9 cellular contexts compared by ENCODE assay signal in genomic region chr4:174358823-174359222, GRCh38.
A peak's percentile ranks its signal among the peaks of the same experiment; 100 is the strongest.
DNase-seq lines count a peak whose midpoint lies in the region; ATAC-seq and TF ChIP-seq lines count a peak whose summit lies in the region.
"Had no signal": no experiment of that assay in that cellular context is flagged by ENCODE, and none has a peak within 500 bp of the region (broad histone marks: within the 10 kb centered on the region; RNA-seq: fewer than 3 reads in every experiment).

No MANE protein-coding gene starts in this region.

- no peaks in the 10 kb centered on the region for H3K27me3 ChIP-seq in tibial nerve
- H3K27me3 ChIP-seq in transverse colon, result peaks cover under 1% of the 10 kb centered on the region

- H3K4me3 ChIP-seq in tibial nerve, result no peak overlapping the region
- no peak overlapping the region for H3K4me3 ChIP-seq in transverse colon

- no peak overlapping the region for H3K27ac Mint-ChIP-seq in activated naive CD8-positive, alpha-beta T cell treated with anti-CD3 and anti-CD28 coated beads, Interleukin-2, amount 50 U/mL, for 24 hours
- H3K27ac Mint-ChIP-seq in mesothelial cell of epicardium, result no peak overlapping the region
- H3K27ac Mint-ChIP-seq: activated naive CD8-positive, alpha-beta T cell had no signal

- H3K9me3 Mint-ChIP-seq in activated naive CD8-positive, alpha-beta T cell treated with anti-CD3 and anti-CD28 coated beads, Interleukin-2, amount 50 U/mL, for 24 hours, result no peaks in the 10 kb centered on the region
- H3K9me3 Mint-ChIP-seq in mesothelial cell of epicardium, result peaks cover 19% of the 10 kb centered on the region

- peaks cover 21% of the 10 kb centered on the region for H3K27me3 Mint-ChIP-seq in activated naive CD8-positive, alpha-beta T cell treated with anti-CD3 and anti-CD28 coated beads, Interleukin-2, amount 50 U/mL, for 24 hours
- H3K27me3 Mint-ChIP-seq in mesothelial cell of epicardium (ENCODE audit: low read depth), result no peaks in the 10 kb centered on the region

- no peaks in the 10 kb centered on the region for H3K36me3 ChIP-seq in tibial nerve
- no peaks in the 10 kb centered on the region for H3K36me3 ChIP-seq in transverse colon

- in situ Hi-C loops in transverse colon (cut with MboI; ENCODE audit: low pct_ligation_motif_present in 1 of 4, low pct_unique_long_range_greater_than_20kb in 1 of 4, low sequenced_read_pairs in 3 of 4), result loop anchor here in 1 of 4 donors (25.0 kb wide), 1 partner anchor 1178 kb away; no protein-coding TSS in a partner anchor

- H3K36me3 Mint-ChIP-seq in activated naive CD8-positive, alpha-beta T cell treated with anti-CD3 and anti-CD28 coated beads, Interleukin-2, amount 50 U/mL, for 24 hours (ENCODE audit: low read depth), result no peaks in the 10 kb centered on the region
- H3K36me3 Mint-ChIP-seq in mesothelial cell of epicardium, result no peaks in the 10 kb centered on the region

- intact Hi-C loops in transverse colon (cut with DNase I; ENCODE audit: low total_unique reads), result no loop called here

- no peak for TF ChIP-seq POLR2A in tibial nerve (IDR thresholded peaks at IDR 0.05)
- no peak for TF ChIP-seq POLR2A in transverse colon (IDR thresholded peaks at IDR 0.05)

- WGBS in tibial nerve, 2 donors, result 85 to 97% methylated on average over 1 of the region's 1 CpG
- WGBS in transverse colon (ENCODE audit: low coverage in 1 of 2), 2 donors, result 68 to 80% methylated on average over 1 of the region's 1 CpG

- TF ChIP-seq CTCF in mesothelial cell of epicardium (IDR thresholded peaks at IDR 0.05; ENCODE audit: unreplicated experiment), result no peak
- no peak for TF ChIP-seq CTCF in tibial nerve (IDR thresholded peaks at IDR 0.05)
- no peak for TF ChIP-seq CTCF in transverse colon (IDR thresholded peaks at IDR 0.05)

- ATAC-seq in GM19328 (IDR thresholded peaks at IDR 0.05; ENCODE audit: unreplicated experiment), result peak; percentile 97
- peak; percentile 100 for ATAC-seq in HG03135 (IDR thresholded peaks at IDR 0.05; ENCODE audit: unreplicated experiment)
- peak; percentile 98 for ATAC-seq in activated naive CD8-positive, alpha-beta T cell treated with anti-CD3 and anti-CD28 coated beads, Interleukin-2, amount 50 U/mL, for 24 hours
- no peak for ATAC-seq in left lobe of liver

- H3K9me3 ChIP-seq in tibial nerve (no peaks in the 10 kb centered on the region), transverse colon (no peaks in the 10 kb centered on the region)

- no peak for TF ChIP-seq EP300 in tibial nerve (IDR thresholded peaks at IDR 0.05)
- no peak for TF ChIP-seq EP300 in transverse colon (IDR thresholded peaks at IDR 0.05; ENCODE audit: low read depth)

- H3K4me1 ChIP-seq in tibial nerve (no peaks in the 10 kb centered on the region), transverse colon (no peaks in the 10 kb centered on the region)

- peaks cover 13% of the 10 kb centered on the region for H3K4me1 Mint-ChIP-seq in activated naive CD8-positive, alpha-beta T cell treated with anti-CD3 and anti-CD28 coated beads, Interleukin-2, amount 50 U/mL, for 24 hours
- H3K4me1 Mint-ChIP-seq in mesothelial cell of epicardium, result no peaks in the 10 kb centered on the region

- H3K27ac ChIP-seq in tibial nerve (no peak overlapping the region), transverse colon (no peak overlapping the region)

- no peak overlapping the region for H3K4me3 Mint-ChIP-seq in activated naive CD8-positive, alpha-beta T cell treated with anti-CD3 and anti-CD28 coated beads, Interleukin-2, amount 50 U/mL, for 24 hours
- no peak overlapping the region for H3K4me3 Mint-ChIP-seq in mesothelial cell of epicardium
- H3K4me3 Mint-ChIP-seq: activated naive CD8-positive, alpha-beta T cell had no signal

- DNase-seq in AG20443 (ENCODE audit: low spot score), result peak; percentile 40
- DNase-seq in activated naive CD8-positive, alpha-beta T cell treated with anti-CD3 and anti-CD28 coated beads, Interleukin-2, amount 50 U/mL, for 24 hours, result no peak
- DNase-seq in mesothelial cell of epicardium (ENCODE audit: low spot score in 2 of 2, unreplicated experiment in 2 of 2), result no peak
- DNase-seq in tibial nerve (ENCODE audit: low spot score in 2 of 2), result no peak
- no peak for DNase-seq in left lobe of liver (ENCODE audit: low spot score)
- DNase-seq in transverse colon, result no peak
